In the genomic region with DNA sequence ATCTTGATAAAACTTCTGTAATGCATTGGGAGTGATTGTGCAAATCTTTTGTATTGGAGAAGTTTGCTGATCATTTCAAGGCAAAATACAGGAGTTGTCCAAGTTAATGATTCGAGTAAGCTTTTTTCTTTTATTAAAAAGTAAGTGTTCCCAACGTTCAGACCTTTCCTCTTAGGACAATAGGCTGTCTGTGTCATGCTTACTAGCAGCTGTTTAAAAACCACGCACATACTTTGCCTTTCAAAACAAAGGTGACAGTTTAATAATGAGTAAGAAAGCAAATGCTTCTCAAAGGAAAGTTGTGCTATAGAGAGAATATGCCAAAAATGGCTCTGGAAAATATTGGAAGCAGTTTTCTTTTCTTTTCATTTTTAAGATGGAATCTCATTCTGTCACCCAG, we compare ENCODE assay signal across 2 cellular contexts.
TF ChIP-seq lines count a peak whose summit lies in the region.

No MANE protein-coding gene starts in this region.

TF ChIP-seq in endothelial cell of umbilical vein, 7 proteins besides CTCF, POLR2A, EP300 and RAD21:
- TF ChIP-seq FOS (IDR thresholded peaks at IDR 0.05; ENCODE audit: borderline replicate concordance, insufficient read depth, low read length) = no peak
- no peak for TF ChIP-seq MYC (IDR thresholded peaks at IDR 0.05; ENCODE audit: low read depth, low read length)
- no peak for TF ChIP-seq GATA2 (IDR thresholded peaks at IDR 0.05; ENCODE audit: insufficient read depth, insufficient read length, low read depth, low read length)
- TF ChIP-seq JUN (IDR thresholded peaks at IDR 0.05; ENCODE audit: borderline replicate concordance, insufficient read depth, insufficient read length, low read depth) = no peak
- TF ChIP-seq POLR2AphosphoS5 (IDR thresholded peaks at IDR 0.05; ENCODE audit: insufficient read depth, low read depth, low read length) = no peak
- TF ChIP-seq, protein P1, sequence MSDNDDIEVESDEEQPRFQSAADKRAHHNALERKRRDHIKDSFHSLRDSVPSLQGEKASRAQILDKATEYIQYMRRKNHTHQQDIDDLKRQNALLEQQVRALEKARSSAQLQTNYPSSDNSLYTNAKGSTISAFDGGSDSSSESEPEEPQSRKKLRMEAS (IDR thresholded peaks at IDR 0.05; ENCODE audit: insufficient read depth, insufficient read length) = no peak
- TF ChIP-seq EZH2 (IDR thresholded peaks at IDR 0.05; ENCODE audit: borderline replicate concordance, low read depth, low read length, severe bottlenecking) = no peak
TF ChIP-seq in endothelial cell of umbilical vein: peak in this region for 0.

TF ChIP-seq in HEK293T, 16 proteins besides CTCF, POLR2A, EP300 and RAD21:
- TF ChIP-seq NFRKB (IDR thresholded peaks at IDR 0.05) (no peak), SUZ12 (IDR thresholded peaks at IDR 0.05) (no peak), FOXK2 (IDR thresholded peaks at IDR 0.05) (no peak), HDGF (IDR thresholded peaks at IDR 0.05; ENCODE audit: borderline replicate concordance) (no peak), ZNF384 (IDR thresholded peaks at IDR 0.05) (no peak), L3MBTL2 (conservative IDR thresholded peaks at IDR 0.05) (no peak), TARDBP (IDR thresholded peaks at IDR 0.05) (no peak), LEF1 (IDR thresholded peaks at IDR 0.05; ENCODE audit: borderline replicate concordance) (no peak)
